In the genomic region with DNA sequence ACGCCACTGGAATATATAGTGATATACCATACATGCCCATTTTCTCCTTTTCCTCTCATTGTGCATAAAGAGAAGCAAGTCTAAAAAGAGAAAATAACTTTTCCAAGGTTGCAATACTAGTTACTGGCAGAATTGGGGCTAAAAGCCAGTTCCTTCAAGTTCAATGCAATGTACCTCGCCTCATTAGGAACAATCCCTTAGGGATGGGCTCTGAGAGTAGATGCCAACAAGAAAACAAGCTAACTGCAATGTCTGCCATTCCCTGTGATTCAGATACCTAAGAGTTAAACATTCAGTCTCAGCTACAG, we compare ENCODE assay signal across 11 cellular contexts.
DNase-seq lines count a peak whose midpoint lies in the region; ATAC-seq and TF ChIP-seq lines count a peak whose summit lies in the region.
"Had no signal": no experiment of that assay in that cellular context is flagged by ENCODE, and none has a peak within 500 bp of the region (broad histone marks: within the 10 kb centered on the region; RNA-seq: fewer than 3 reads in every experiment).

No MANE protein-coding gene starts in this region.

- H3K4me1 ChIP-seq in GM23248 (ENCODE audit: insufficient read depth) (peaks cover 38% of the 10 kb centered on the region), foreskin keratinocyte (peaks cover 45% of the 10 kb centered on the region)

- no peaks in the 10 kb centered on the region for H3K9me3 ChIP-seq in GM23248 (ENCODE audit: low read depth)

- TF ChIP-seq CTCF in WTC11 (IDR thresholded peaks at IDR 0.05) (no peak), foreskin keratinocyte (conservative IDR thresholded peaks at IDR 0.05) (no peak), GM13976 (IDR thresholded peaks at IDR 0.05; ENCODE audit: borderline replicate concordance, control extremely low read depth, extremely low read depth, insufficient read depth, missing control alignments) (no peak)

- peaks cover 47% of the 10 kb centered on the region for H3F3A ChIP-seq in GM23248 (ENCODE audit: insufficient read depth)

- no peaks in the 10 kb centered on the region for H3K27me3 Mint-ChIP-seq in WTC11 (ENCODE audit: low read depth)

- in situ Hi-C loops in GM23248 (cut with MboI) = loop anchor here (10.0 kb wide), 1 partner anchor 280 kb away; no protein-coding TSS in a partner anchor
- in situ Hi-C loops in GM13976 (cut with MboI; ENCODE audit: low sequenced_read_pairs, unreplicated experiment) = no loop called here

- H3K27me3 ChIP-seq in GM23248 (replicated peaks; ENCODE audit: insufficient read depth) (no peaks in the 10 kb centered on the region), foreskin keratinocyte (no peaks in the 10 kb centered on the region)

- DNase-seq in GM23248 = no peak
- no peak for DNase-seq in WTC11 (ENCODE audit: low spot score)
- no peak for DNase-seq in foreskin keratinocyte
- no peak for DNase-seq in skeletal muscle cell (ENCODE audit: low read depth)
- DNase-seq in GM13976 (ENCODE audit: low spot score) = no peak
- DNase-seq in erythroblast (lab: John Stamatoyannopoulos, UW) = no peak
- no peak for DNase-seq in activated CD4-positive, CD25-positive, alpha-beta regulatory T cell treated with anti-CD3 and anti-CD28 coated beads, Interleukin-2, amount 50 U/mL, for 72 hours
- DNase-seq: GOT3 had no signal

- ATAC-seq in WTC11 (no peak), foreskin keratinocyte (no peak), GM21381 (IDR thresholded peaks at IDR 0.05; ENCODE audit: unreplicated experiment) (no peak)

- peak overlapping the region; percentile 69 for H3K9ac ChIP-seq in GM23248
- H3K9ac ChIP-seq: KMS-11 had no signal

- 3 to 7% methylated on average over 2 of the region's 2 CpGs for WGBS in GM23248 (ENCODE audit: low coverage in 1 of 2, low lambda C conversion rate in 2 of 2, missing lambda C conversion rate in 2 of 2), 2 experiments

- H3K4me2 ChIP-seq in GM23248 (ENCODE audit: unreplicated experiment) = peak overlapping the region; percentile 96
- H3K4me2 ChIP-seq: KMS-11 had no signal

- H3K9me3 Mint-ChIP-seq in WTC11 = no peaks in the 10 kb centered on the region
- H3K9me3 Mint-ChIP-seq: activated naive CD4-positive, alpha-beta T cell treated with anti-CD3 and anti-CD28 coated beads, Interleukin-2, amount 50 U/mL, for 72 hours had no signal

- H3K9me2 ChIP-seq in GM23248 (ENCODE audit: insufficient read depth) = no peaks in the 10 kb centered on the region

- H2AFZ ChIP-seq in GM23248 = 0 out of 2 replicates have a peak overlapping the region, but pooled peaks have one; percentile 13

- H4K20me1 ChIP-seq in GM23248 (ENCODE audit: insufficient read depth) = no peaks in the 10 kb centered on the region

- peaks cover 89% of the 10 kb centered on the region for H3K79me2 ChIP-seq in GM23248 (ENCODE audit: insufficient read depth)

- H3K27ac Mint-ChIP-seq in WTC11 = peak overlapping the region; percentile 99

- peak overlapping the region; percentile 76 for H3K27ac ChIP-seq in GM23248
- H3K27ac ChIP-seq in foreskin keratinocyte = peak overlapping the region; percentile 84
- H3K27ac ChIP-seq: KMS-11 had no signal

- H3K4me3 Mint-ChIP-seq in WTC11 = peak overlapping the region; percentile 71

- no peaks in the 10 kb centered on the region for H3K36me3 Mint-ChIP-seq in WTC11
- H3K36me3 Mint-ChIP-seq: activated naive CD4-positive, alpha-beta T cell treated with anti-CD3 and anti-CD28 coated beads, Interleukin-2, amount 50 U/mL, for 72 hours had no signal

- POLR2A ChIA-PET in WTC11 (lab: Charles Lee) = interaction anchor here (0.5 to 1.0 kb wide), 3 partner anchors 79 to 138 kb away, joined by 3 to 4 read pairs (median 3); partner anchors contain the start of gene RBFOX2

- no peak for TF ChIP-seq POLR2A in erythroblast (IDR thresholded peaks at IDR 0.05; ENCODE audit: low read length)

- peaks cover 68% of the 10 kb centered on the region for H3K4me1 Mint-ChIP-seq in WTC11

- CTCF ChIA-PET in WTC11 (lab: Charles Lee) = interaction anchor here (0.8 to 1.5 kb wide), 4 partner anchors 151 to 287 kb away, joined by 3 to 7 read pairs (median 6); no protein-coding TSS in a partner anchor

- H3K4me3 ChIP-seq in GM23248 (peak overlapping the region; percentile 77), skeletal muscle cell (ENCODE audit: low read depth, low read length) (peak overlapping the region; percentile 2)

- H3K36me3 ChIP-seq in GM23248 (ENCODE audit: low read depth) = no peaks in the 10 kb centered on the region

TF ChIP-seq in WTC11, 78 proteins besides CTCF, POLR2A, EP300 and RAD21:
- TF ChIP-seq RELA (CRISPR knock-in tag; IDR thresholded peaks at IDR 0.05; ENCODE audit: borderline replicate concordance) (no peak), ATF1 (CRISPR knock-in tag; IDR thresholded peaks at IDR 0.05) (no peak), ETV6 (CRISPR knock-in tag; IDR thresholded peaks at IDR 0.05) (no peak)
- TF ChIP-seq, protein P1, sequence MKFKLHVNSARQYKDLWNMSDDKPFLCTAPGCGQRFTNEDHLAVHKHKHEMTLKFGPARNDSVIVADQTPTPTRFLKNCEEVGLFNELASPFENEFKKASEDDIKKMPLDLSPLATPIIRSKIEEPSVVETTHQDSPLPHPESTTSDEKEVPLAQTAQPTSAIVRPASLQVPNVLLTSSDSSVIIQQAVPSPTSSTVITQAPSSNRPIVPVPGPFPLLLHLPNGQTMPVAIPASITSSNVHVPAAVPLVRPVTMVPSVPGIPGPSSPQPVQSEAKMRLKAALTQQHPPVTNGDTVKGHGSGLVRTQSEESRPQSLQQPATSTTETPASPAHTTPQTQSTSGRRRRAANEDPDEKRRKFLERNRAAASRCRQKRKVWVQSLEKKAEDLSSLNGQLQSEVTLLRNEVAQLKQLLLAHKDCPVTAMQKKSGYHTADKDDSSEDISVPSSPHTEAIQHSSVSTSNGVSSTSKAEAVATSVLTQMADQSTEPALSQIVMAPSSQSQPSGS (CRISPR knock-in tag; IDR thresholded peaks at IDR 0.05; ENCODE audit: borderline replicate concordance, low read depth) = no peak
- TF ChIP-seq, protein P2, sequence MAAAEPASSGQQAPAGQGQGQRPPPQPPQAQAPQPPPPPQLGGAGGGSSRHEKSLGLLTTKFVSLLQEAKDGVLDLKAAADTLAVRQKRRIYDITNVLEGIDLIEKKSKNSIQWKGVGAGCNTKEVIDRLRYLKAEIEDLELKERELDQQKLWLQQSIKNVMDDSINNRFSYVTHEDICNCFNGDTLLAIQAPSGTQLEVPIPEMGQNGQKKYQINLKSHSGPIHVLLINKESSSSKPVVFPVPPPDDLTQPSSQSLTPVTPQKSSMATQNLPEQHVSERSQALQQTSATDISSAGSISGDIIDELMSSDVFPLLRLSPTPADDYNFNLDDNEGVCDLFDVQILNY (CRISPR knock-in tag; IDR thresholded peaks at IDR 0.05) = no peak
